ENCODE assay signal across 9 cellular contexts in the genomic region with DNA sequence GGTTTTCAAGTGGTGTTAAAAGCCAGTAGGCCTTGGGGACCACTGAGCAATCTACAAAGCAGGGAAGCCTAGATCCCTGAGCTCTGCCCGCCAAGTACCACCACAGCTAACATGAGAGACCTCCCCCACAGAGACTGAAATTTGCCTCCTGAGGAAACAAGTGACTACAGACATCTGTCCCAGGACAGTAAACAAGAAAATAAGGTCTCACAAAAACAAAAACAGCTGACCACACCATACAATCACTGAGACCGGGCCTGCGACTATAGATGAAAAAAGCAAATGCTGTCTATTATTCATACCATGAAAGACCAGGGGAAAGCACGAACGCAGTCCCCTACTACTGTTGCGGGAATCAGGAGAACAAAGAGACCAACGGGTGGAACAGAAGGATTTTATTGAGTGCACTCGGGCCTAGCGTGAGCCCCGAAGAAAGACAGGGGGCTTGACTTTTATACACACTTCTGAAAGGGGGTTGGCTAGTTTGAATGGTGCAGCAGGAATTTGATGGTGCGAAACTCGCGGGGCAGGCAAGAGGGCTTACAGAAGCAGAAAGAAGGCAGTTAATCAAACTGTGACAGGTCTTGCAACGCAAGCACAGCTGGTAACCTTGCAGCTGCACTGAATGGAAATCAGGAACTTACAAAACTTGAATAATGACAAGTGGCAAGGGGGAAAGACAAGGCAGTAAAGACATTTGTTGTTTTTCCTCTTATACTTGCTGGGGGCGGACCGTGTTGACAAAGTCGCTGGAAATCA. TPM values are rescaled to one million over a fixed set of nuclear protein-coding genes. Genes with fewer than 3 reads are reported as not detected.
DNase-seq lines count a peak whose midpoint lies in the region; TF ChIP-seq lines count a peak whose summit lies in the region.
"Not testable (repeated sequence)": the region's sequence is repeated elsewhere in the genome, so short reads cannot be mapped to it uniquely, and the experiment has no call there.
"Had no signal": no experiment of that assay in that cellular context is flagged by ENCODE, and none has a peak within 500 bp of the region (broad histone marks: within the 10 kb centered on the region; RNA-seq: fewer than 3 reads in every experiment).

No MANE protein-coding gene starts in this region.

- not testable (repeated sequence) for H3K27me3 Mint-ChIP-seq in activated naive CD4-positive, alpha-beta T cell treated with anti-CD3 and anti-CD28 coated beads, Interleukin-2, amount 10 ng/mL, durations not matched to agents 7 days and 5 days

- not testable (repeated sequence) for H3K79me2 ChIP-seq in MM.1S (ENCODE audit: low read length); SK-N-SH (ENCODE audit: insufficient read depth)

- not testable (repeated sequence) for TF ChIP-seq EP300 in SK-N-SH (IDR thresholded peaks at IDR 0.05; ENCODE audit: borderline replicate concordance in 1 of 2, low read depth in 1 of 2, low read length in 1 of 2); tibial nerve (IDR thresholded peaks at IDR 0.05)

- peak overlapping the region; percentile 68 for H3K4me3 Mint-ChIP-seq in activated naive CD4-positive, alpha-beta T cell treated with anti-CD3 and anti-CD28 coated beads, Interleukin-2, amount 10 ng/mL, durations not matched to agents 7 days and 5 days

- H3K27me3 ChIP-seq in MM.1S (replicated peaks; ENCODE audit: insufficient read depth, low read length); SK-N-SH (ENCODE audit: insufficient read depth); neuron (ENCODE audit: insufficient read depth, low read length); tibial nerve: not testable (repeated sequence)

- peak overlapping the region; percentile 83; the same call in 1 of the 2 replicates for H2AFZ ChIP-seq in MM.1S (ENCODE audit: low read length)
- H2AFZ ChIP-seq in SK-N-SH (ENCODE audit: low read depth); neuron (ENCODE audit: low read depth, low read length): not testable (repeated sequence)

- peaks cover 15% of the 10 kb centered on the region for H3F3A ChIP-seq in MM.1S (ENCODE audit: insufficient read depth, low read length)
- not testable (repeated sequence) for H3F3A ChIP-seq in SK-N-SH (replicated peaks; ENCODE audit: insufficient read depth)

- DNase-seq in Daoy (ENCODE audit: low read depth): peak; percentile 81
- DNase-seq in HCEC 1CT: peak; percentile 13
- DNase-seq in MM.1S: peak; percentile 76
- not testable (repeated sequence) for DNase-seq in SK-N-SH; activated naive CD4-positive, alpha-beta T cell treated with anti-CD3 and anti-CD28 coated beads, Interleukin-2, amount 10 ng/mL, durations not matched to agents 7 days and 5 days; tibial nerve (ENCODE audit: low spot score in 2 of 2)
- peak; percentile 16 for DNase-seq in globus pallidus (ENCODE audit: low spot score)

- H3K4me1 Mint-ChIP-seq in activated naive CD4-positive, alpha-beta T cell treated with anti-CD3 and anti-CD28 coated beads, Interleukin-2, amount 10 ng/mL, durations not matched to agents 7 days and 5 days: peaks cover 26% of the 10 kb centered on the region

- H3K9me3 Mint-ChIP-seq in activated naive CD4-positive, alpha-beta T cell treated with anti-CD3 and anti-CD28 coated beads, Interleukin-2, amount 10 ng/mL, durations not matched to agents 7 days and 5 days: not testable (repeated sequence)

- H3K9me2 ChIP-seq in MM.1S (replicated peaks; ENCODE audit: insufficient read depth, low read length); SK-N-SH: not testable (repeated sequence)

- H3K4me1 ChIP-seq in MM.1S (ENCODE audit: low read length); SK-N-SH (ENCODE audit: control insufficient read depth in 1 of 2, insufficient read depth in 2 of 2, low read depth in 1 of 2, low read length in 1 of 2); neuron (ENCODE audit: insufficient read depth, low read length): not testable (repeated sequence)
- H3K4me1 ChIP-seq in tibial nerve: peaks cover 0 to 10% (median 1%) of the 10 kb centered on the region in 4 donors

- peak overlapping the region; percentile 99 for H3K9ac ChIP-seq in MM.1S (ENCODE audit: low read length)
- not testable (repeated sequence) for H3K9ac ChIP-seq in SK-N-SH

- TF ChIP-seq CTCF in MM.1S (IDR thresholded peaks at IDR 0.05; ENCODE audit: low read length); SK-N-SH (IDR thresholded peaks at IDR 0.05); tibial nerve (IDR thresholded peaks at IDR 0.05): not testable (repeated sequence)

- H3K27ac ChIP-seq in MM.1S (ENCODE audit: low read length) (peak overlapping the region; percentile 100), SK-N-SH (ENCODE audit: low read depth in 2 of 2, low read length in 1 of 2) (peak overlapping the region in 1 of 2 experiments; percentile 68; a peak in 3 of 4 replicates), tibial nerve (peak overlapping the region in 3 of 4 donors; percentile 55 to 92 (median 92))

- H3K9me3 ChIP-seq in MM.1S (replicated peaks; ENCODE audit: insufficient read depth, low read length); SK-N-SH; neuron (ENCODE audit: low read length); tibial nerve: not testable (repeated sequence)

- CTCF ChIA-PET in SK-N-SH (lab: Yijun Ruan, JAX); activated naive CD4-positive, alpha-beta T cell treated with anti-CD3 and anti-CD28 coated beads, Interleukin-2, amount 10 ng/mL, durations not matched to agents 7 days and 5 days (lab: Charles Lee): not testable (repeated sequence)

- not testable (repeated sequence) for TF ChIP-seq RAD21 in SK-N-SH (IDR thresholded peaks at IDR 0.05; ENCODE audit: low read length)

- H3K4me3 ChIP-seq in MM.1S (ENCODE audit: low read length) (peak overlapping the region; percentile 57), neuron (ENCODE audit: low read length) (peak overlapping the region; percentile 34)
- H3K4me3 ChIP-seq in SK-N-SH (ENCODE audit: low read depth in 2 of 2, low read length in 1 of 2); tibial nerve: not testable (repeated sequence)

- H4K20me1 ChIP-seq in MM.1S (ENCODE audit: insufficient read depth, low read length); SK-N-SH (ENCODE audit: insufficient read depth): not testable (repeated sequence)

- TF ChIP-seq POLR2A in tibial nerve (IDR thresholded peaks at IDR 0.05): not testable (repeated sequence)

- peak overlapping the region; percentile 100 for H3K27ac Mint-ChIP-seq in activated naive CD4-positive, alpha-beta T cell treated with anti-CD3 and anti-CD28 coated beads, Interleukin-2, amount 10 ng/mL, durations not matched to agents 7 days and 5 days

- WGBS in SK-N-SH (ENCODE audit: low lambda C conversion rate): 85% methylated on average over 13 of the region's 17 CpGs
- 43 to 67% methylated on average over 11 to 13 of the region's 17 CpGs for WGBS in tibial nerve, 2 donors

- H3K36me3 Mint-ChIP-seq in activated naive CD4-positive, alpha-beta T cell treated with anti-CD3 and anti-CD28 coated beads, Interleukin-2, amount 10 ng/mL, durations not matched to agents 7 days and 5 days: not testable (repeated sequence)

- POLR2A ChIA-PET in SK-N-SH (lab: Yijun Ruan, JAX): interaction anchor here (0.8 kb wide), 2 partner anchors 22 to 735 kb away, joined by 3 read pairs; no protein-coding TSS in a partner anchor

- H3K4me2 ChIP-seq in MM.1S (ENCODE audit: low read depth, low read length) (peak overlapping the region; percentile 84), SK-N-SH (0 out of 2 replicates have a peak overlapping the region, but pooled peaks have one; percentile 28)

- not testable (repeated sequence) for H3K36me3 ChIP-seq in MM.1S (replicated peaks; ENCODE audit: insufficient read depth, low read length); SK-N-SH (replicated peaks in 1 of 2; ENCODE audit: control insufficient read depth in 1 of 2, insufficient read depth in 2 of 2, low read length in 1 of 2); neuron (ENCODE audit: insufficient read depth, low read length); tibial nerve

RNA-seq across cellular contexts. Expression of a gene that starts 47.0 kb away (rescaled TPM):
- total RNA-seq in Daoy (2014; rRNA removed; shearing (Covaris generic)): not detected in 2 replicates
- not detected in 2 replicates for polyA plus RNA-seq in SK-N-SH (2012; rRNA removed)
- not detected in 2 replicates for polyA plus RNA-seq in SK-N-SH (2012; cell fraction: cytosol; rRNA removed)
- polyA plus RNA-seq in SK-N-SH (2012; cell fraction: nucleus; rRNA removed): not detected in 2 replicates
- total RNA-seq in tibial nerve: not detected
- total RNA-seq: ureter had no signal
